In genomic region chr19:28537079-28537478, GRCh38 we compare ENCODE assay signal across 36 cellular contexts.
"Had no signal": no experiment of that assay in that cellular context is flagged by ENCODE, and none has a peak within 500 bp of the region (broad histone marks: within the 10 kb centered on the region; RNA-seq: fewer than 3 reads in every experiment).

No MANE protein-coding gene starts in this region.

- DNase-seq: Karpas-422, Kasumi-1, MM.1S, MV-4-11, NCI-H1048, NCI-H1092, NCI-H1092 treated with DMSO at 0.1 percent for 48 hours, NCI-H1105, NCI-H1105 treated with DMSO at 0.1 percent for 48 hours, NCI-H1417, NCI-H1417 treated with DMSO at 0.1 percent for 48 hours, NCI-H1436, NCI-H1436 treated with DMSO at 0.1 percent for 48 hours, NCI-H146, NCI-H1694, NCI-H1694 treated with DMSO at 0.1 percent for 48 hours, NCI-H187, NCI-H187 treated with DMSO at 0.1 percent for 48 hours, NCI-H1930, NCI-H2029, NCI-H2029 treated with DMSO at 0.1 percent for 48 hours, NCI-H2081, NCI-H2081 treated with DMSO at 0.1 percent for 48 hours, NCI-H2107, NCI-H2171, NCI-H2171 treated with DMSO at 0.1 percent for 48 hours, NCI-H2227 treated with DMSO at 0.1 percent for 48 hours, NCI-H226, NCI-H345, NCI-H446, NCI-H446 treated with DMSO at 0.1 percent for 48 hours, NCI-H510A, NCI-H510A treated with DMSO at 0.1 percent for 48 hours, NCI-H524, NCI-H524 treated with DMSO at 0.1 percent for 48 hours, NCI-H526 had no signal
